In the genomic region with DNA sequence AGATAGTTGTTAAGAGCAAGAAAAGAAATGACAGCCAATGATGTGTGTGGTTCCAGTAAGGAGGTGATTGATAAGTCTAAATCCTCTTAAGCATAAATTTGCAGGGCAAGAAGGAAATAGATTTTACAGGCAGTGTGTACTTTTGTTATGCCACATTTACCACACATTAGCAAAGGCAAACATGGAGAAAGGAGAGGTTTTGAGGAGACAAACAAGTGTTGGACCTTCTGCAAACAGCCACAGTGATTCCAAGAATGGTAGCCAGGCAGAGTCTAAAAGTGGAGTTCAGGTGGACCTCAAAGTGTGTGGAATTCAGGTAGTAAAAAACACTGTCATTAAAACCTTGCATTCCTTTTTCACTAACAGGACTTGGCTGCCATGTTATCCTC, we compare ENCODE assay signal across 27 cellular contexts.
A peak's percentile ranks its signal among the peaks of the same experiment; 100 is the strongest.
DNase-seq lines count a peak whose midpoint lies in the region; ATAC-seq, FAIRE-seq and TF ChIP-seq lines count a peak whose summit lies in the region.
"Had no signal": no experiment of that assay in that cellular context is flagged by ENCODE, and none has a peak within 500 bp of the region (broad histone marks: within the 10 kb centered on the region; RNA-seq: fewer than 3 reads in every experiment).

No MANE protein-coding gene starts in this region.

- DNase-seq in SHP77 (lab: John Stamatoyannopoulos, UW) (peak; percentile 30 to 46), SHP77 treated with DMSO at 0.1 percent for 48 hours (lab: John Stamatoyannopoulos, UW) (no peak), NCI-H2029 treated with DMSO at 0.1 percent for 48 hours (lab: John Stamatoyannopoulos, UW) (peak; percentile 74), bronchial epithelial cell (ENCODE audit: low read depth) (no peak), testis (no peak), NCI-H524 (lab: John Stamatoyannopoulos, UW) (no peak)
- DNase-seq in effector CD8-positive, alpha-beta T cell (lab: John Stamatoyannopoulos, UW), result no peak
- DNase-seq: ACHN; activated CD4-positive, alpha-beta T cell treated with anti-CD3 and anti-CD28 coated beads, Interleukin-2, amount 10 ng/mL, durations not matched to agents 24 days and 14 days; activated naive CD4-positive, alpha-beta T cell; activated T-cell treated with anti-CD3 and anti-CD28 coated beads, Interleukin-2, amount 50 U/mL, for 48 hours; adrenal gland; Caco-2; effector CD4-positive, alpha-beta T cell; erythroblast; heart left ventricle; left colon; RPMI8226; stimulated activated CD8-positive, alpha-beta memory T cell treated with anti-CD3 and anti-CD28 coated beads, Interleukin-4, amount 100 ng/mL, for 48 hours had no signal

- TF ChIP-seq POLR2A in testis (IDR thresholded peaks at IDR 0.05), result no peak

- no peaks in the 10 kb centered on the region for H3K36me3 ChIP-seq in bronchial epithelial cell (ENCODE audit: control insufficient read depth, insufficient read depth, low read length)
- no peaks in the 10 kb centered on the region for H3K36me3 ChIP-seq in testis (ENCODE audit: low read depth, missing control alignments)
- H3K36me3 ChIP-seq: adrenal gland, BLaER1, HAP-1, heart left ventricle, neutrophil, prostate gland had no signal

- H3K4me1 ChIP-seq in testis, result no peaks in the 10 kb centered on the region
- H3K4me1 ChIP-seq: adrenal gland, BLaER1, Caco-2, HAP-1, heart left ventricle, prostate gland had no signal

- ATAC-seq in HG03196 (IDR thresholded peaks at IDR 0.05; ENCODE audit: unreplicated experiment), result no peak
- ATAC-seq: heart left ventricle, left colon, SK-N-SH treated with all-trans-retinoic acid at 6 μM for 48 hours had no signal

- H3K27ac ChIP-seq in testis, result no peak overlapping the region
- H3K27ac ChIP-seq: adrenal gland, BLaER1, heart left ventricle, HL-60, neutrophil, prostate gland had no signal

- TF ChIP-seq CTCF in bronchial epithelial cell (IDR thresholded peaks at IDR 0.05; ENCODE audit: insufficient read depth, low read length, severe bottlenecking) (no peak), testis (IDR thresholded peaks at IDR 0.05) (no peak)

- intact Hi-C loops in testis (cut with DNase I; ENCODE audit: low total_unique reads), result no loop called here

- H3K4me3 ChIP-seq in bronchial epithelial cell (ENCODE audit: low read depth, low read length) (no peak overlapping the region), testis (no peak overlapping the region)
- H3K4me3 ChIP-seq: adrenal gland, BLaER1, HAP-1, heart left ventricle, prostate gland had no signal

- H3K9me3 ChIP-seq in testis, result no peaks in the 10 kb centered on the region
- H3K9me3 ChIP-seq: adrenal gland, BLaER1, Caco-2, HAP-1, heart left ventricle, neutrophil, prostate gland had no signal

- H3K27me3 ChIP-seq in bronchial epithelial cell (ENCODE audit: control insufficient read depth, insufficient read depth, low read length) (no peaks in the 10 kb centered on the region), testis (no peaks in the 10 kb centered on the region)
- H3K27me3 ChIP-seq: adrenal gland, BLaER1, heart left ventricle, neutrophil had no signal

- FAIRE-seq in bronchial epithelial cell (lab: Jason Lieb, UNC), result peak; percentile 7
- FAIRE-seq: GM19239 had no signal

Comparison
In these comparisons a context has a peak if more than half of its experiments do, and no peak if none do; other contexts are left out.
1. DNase-seq: peak in SHP77 (2 of 2) and NCI-H2029 treated with DMSO at 0.1 percent for 48 hours (single experiment); none in SHP77 treated with DMSO at 0.1 percent for 48 hours (single experiment), bronchial epithelial cell (single experiment), testis (single experiment), NCI-H524 (0 of 2) and effector CD8-positive, alpha-beta T cell (single experiment).